Comparison of ENCODE assay signal across 20 cellular contexts in the genomic region with DNA sequence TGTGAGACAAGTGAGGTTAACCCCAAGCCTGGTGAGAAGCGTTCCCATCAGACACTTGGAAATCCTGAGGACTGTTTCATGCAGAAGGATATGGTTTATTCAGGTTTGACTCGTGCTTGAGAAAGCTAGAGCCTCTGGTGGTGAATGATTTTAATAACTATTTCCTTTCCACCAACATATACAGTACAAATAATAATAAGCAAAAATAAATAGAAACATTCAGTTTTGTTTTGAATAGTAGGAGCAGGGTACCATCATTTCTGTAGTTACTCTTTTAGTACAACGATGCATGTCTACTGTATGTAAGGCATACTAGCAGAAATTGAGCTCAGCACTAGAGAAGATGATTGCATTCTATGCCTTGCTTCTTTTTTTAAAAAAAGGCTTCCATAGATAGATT. TPM values are rescaled to one million over a fixed set of nuclear protein-coding genes. Genes with fewer than 3 reads are reported as not detected.
DNase-seq lines count a peak whose midpoint lies in the region; ATAC-seq, FAIRE-seq and TF ChIP-seq lines count a peak whose summit lies in the region.
"Had no signal": no experiment of that assay in that cellular context is flagged by ENCODE, and none has a peak within 500 bp of the region (broad histone marks: within the 10 kb centered on the region; RNA-seq: fewer than 3 reads in every experiment).

No MANE protein-coding gene starts in this region.

- H3K36me3 ChIP-seq in mammary epithelial cell (ENCODE audit: insufficient read depth, low read length) (no peaks in the 10 kb centered on the region), thyroid gland (no peaks in the 10 kb centered on the region)
- H3K36me3 ChIP-seq: upper lobe of right lung had no signal

- peak; percentile 87 for FAIRE-seq in GM12892 (lab: Jason Lieb, UNC)
- FAIRE-seq: GM19239, small intestine had no signal

- ATAC-seq in GM19372 (IDR thresholded peaks at IDR 0.05; ENCODE audit: low read depth, unreplicated experiment) (peak; percentile 43), HG02610 (IDR thresholded peaks at IDR 0.05; ENCODE audit: unreplicated experiment) (peak; percentile 91), HG03175 (IDR thresholded peaks at IDR 0.05; ENCODE audit: unreplicated experiment) (peak; percentile 53)
- ATAC-seq: body of pancreas, SK-N-SH treated with all-trans-retinoic acid at 6 μM for 48 hours, upper lobe of right lung had no signal

- H3K4me1 ChIP-seq in mammary epithelial cell (ENCODE audit: insufficient read depth, low read length) (no peaks in the 10 kb centered on the region), thyroid gland (no peaks in the 10 kb centered on the region)
- H3K4me1 ChIP-seq: body of pancreas, upper lobe of right lung had no signal

- H3K27ac ChIP-seq in mammary epithelial cell (ENCODE audit: insufficient read depth, low read depth, low read length), result no peak overlapping the region
- H3K27ac ChIP-seq in thyroid gland, result no peak overlapping the region
- H3K27ac ChIP-seq: body of pancreas, upper lobe of right lung had no signal

- TF ChIP-seq CTCF in mammary epithelial cell (conservative IDR thresholded peaks at IDR 0.05 in 1 of 2, IDR thresholded peaks at IDR 0.05 in 1 of 2; ENCODE audit: extremely low read depth in 1 of 2, insufficient read depth in 1 of 2, low read depth in 1 of 2, low read length in 2 of 2) (no peak), thyroid gland (IDR thresholded peaks at IDR 0.05) (no peak)

- no TSS peak for BruUV-seq in mammary epithelial cell (replicated peaks; lab: Mats Ljungman, UMichigan)

- in situ Hi-C loops in mammary epithelial cell (cut with MboI; ENCODE audit: low sequenced_read_pairs in 2 of 2), result loop anchor here in 1 of 2 donors (25.0 kb wide), 1 partner anchor 402 kb away; no protein-coding TSS in a partner anchor

- TF ChIP-seq POLR2A in GM12892 (IDR thresholded peaks at IDR 0.05; ENCODE audit: low read depth, low read length) (no peak), thyroid gland (IDR thresholded peaks at IDR 0.05) (no peak)

- no peak overlapping the region for H2AFZ ChIP-seq in mammary epithelial cell (ENCODE audit: low read depth, low read length)

- intact Hi-C loops in mammary epithelial cell (cut with micrococcal nuclease) (no loop called here), thyroid gland (cut with DNase I) (loop anchor here (10.0 kb wide), 1 partner anchor 639 kb away; no protein-coding TSS in a partner anchor)

- H3K27me3 ChIP-seq in mammary epithelial cell (ENCODE audit: insufficient read depth, low read length) (no peaks in the 10 kb centered on the region), thyroid gland (no peaks in the 10 kb centered on the region)
- H3K27me3 ChIP-seq: body of pancreas, upper lobe of right lung had no signal

- H3K9me3 ChIP-seq in mammary epithelial cell (replicated peaks; ENCODE audit: insufficient read depth, low read length), result no peaks in the 10 kb centered on the region
- H3K9me3 ChIP-seq in thyroid gland, result no peaks in the 10 kb centered on the region
- H3K9me3 ChIP-seq: body of pancreas, upper lobe of right lung had no signal

- H4K20me1 ChIP-seq in mammary epithelial cell (ENCODE audit: insufficient read depth, low read length), result no peaks in the 10 kb centered on the region

- WGBS in mammary epithelial cell (ENCODE audit: low coverage, missing lambda C conversion rate), result 55% methylated on average over 3 of the region's 3 CpGs
- WGBS in thyroid gland, 2 donors, result 65 to 72% methylated on average over 3 of the region's 3 CpGs

- DNase-seq in GM12892 (ENCODE audit: insufficient read length) (no peak), mammary epithelial cell (no peak), DMS53 treated with DMSO at 0.1 percent for 48 hours (lab: John Stamatoyannopoulos, UW; ENCODE audit: unreplicated experiment) (no peak), thyroid gland (no peak), NCI-H146 treated with DMSO at 0.1 percent for 48 hours (lab: John Stamatoyannopoulos, UW; ENCODE audit: unreplicated experiment) (no peak)
- DNase-seq: activated CD4-positive, CD25-positive, alpha-beta regulatory T cell; body of pancreas; DMS53; head of caudate nucleus; NCI-H1105; NCI-H774; small intestine; upper lobe of right lung had no signal

- no peak overlapping the region for H3K4me3 ChIP-seq in mammary epithelial cell (replicated peaks in 1 of 3; ENCODE audit: insufficient read depth in 1 of 3, low read depth in 2 of 3, low read length in 3 of 3)
- no peak overlapping the region for H3K4me3 ChIP-seq in thyroid gland (replicated peaks in 1 of 3)
- H3K4me3 ChIP-seq: body of pancreas, upper lobe of right lung had no signal

- CTCF ChIA-PET in mammary epithelial cell (lab: Charles Lee; ENCODE audit: low non-redundant PET), result no interaction called here

- H3K9ac ChIP-seq in mammary epithelial cell (ENCODE audit: insufficient read depth, low read length), result no peak overlapping the region

- H3K79me2 ChIP-seq in mammary epithelial cell (ENCODE audit: insufficient read depth, low read length), result no peaks in the 10 kb centered on the region

- dilution Hi-C loops in mammary epithelial cell (cut with HindIII; ENCODE audit: low sequenced_read_pairs), result no loop called here

- no peak overlapping the region for H3K4me2 ChIP-seq in mammary epithelial cell (ENCODE audit: insufficient read depth, low read depth, low read length)

RNA-seq across cellular contexts. Expression of a gene that starts 33.5 kb away (rescaled TPM):
- polyA plus RNA-seq in GM12892 (2012; ENCODE audit: missing spikeins), result 1.3 TPM
- total RNA-seq in mammary epithelial cell (not detected), thyroid gland (not detected)
- polyA plus RNA-seq in mammary epithelial cell, result not detected
- polyA minus RNA-seq in mammary epithelial cell, result not detected
- total RNA-seq: body of pancreas, lower leg skin, upper lobe of right lung had no signal
- polyA plus RNA-seq: AG04450 had no signal
